8 cellular contexts compared by ENCODE assay signal in the genomic region with DNA sequence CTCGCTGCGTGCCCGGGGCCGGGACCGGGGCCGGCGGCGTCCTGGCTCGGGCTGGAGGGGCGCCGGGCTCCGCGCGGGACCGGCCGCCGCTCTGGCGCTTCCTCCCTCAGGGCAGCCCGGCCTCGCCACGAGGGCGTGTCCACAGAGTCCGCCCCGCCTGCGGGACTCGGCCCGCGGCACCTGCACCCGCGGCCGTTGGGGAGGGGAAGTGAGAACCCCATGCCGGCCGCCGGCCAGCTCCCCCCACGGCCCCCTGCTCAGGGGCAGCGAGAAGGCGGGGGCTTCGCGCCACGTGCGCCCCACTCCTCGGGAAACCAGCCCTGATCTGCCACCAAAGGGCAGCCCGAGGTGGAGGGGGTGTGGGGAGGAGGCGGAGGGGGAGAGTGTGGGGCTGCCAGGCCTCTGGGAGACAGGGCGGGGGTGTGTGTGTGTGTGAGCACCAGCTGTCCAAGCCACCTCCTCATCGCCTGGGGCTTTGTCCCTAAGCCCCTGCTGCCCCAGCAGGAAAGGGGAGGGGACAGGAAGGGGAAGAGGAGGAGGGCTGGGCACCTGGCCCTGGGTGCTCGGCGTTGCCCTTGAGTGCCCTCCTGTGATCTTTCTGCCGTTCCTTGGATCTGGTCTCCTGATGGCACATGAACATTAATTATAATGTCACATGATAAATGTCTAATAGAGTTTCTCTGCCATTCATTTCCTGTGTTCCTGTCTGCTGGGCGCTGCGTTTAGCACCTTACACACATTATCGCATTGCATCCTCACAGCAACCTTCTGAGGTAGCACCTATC.
DNase-seq lines count a peak whose midpoint lies in the region; ATAC-seq and TF ChIP-seq lines count a peak whose summit lies in the region.

A gene with protein sequence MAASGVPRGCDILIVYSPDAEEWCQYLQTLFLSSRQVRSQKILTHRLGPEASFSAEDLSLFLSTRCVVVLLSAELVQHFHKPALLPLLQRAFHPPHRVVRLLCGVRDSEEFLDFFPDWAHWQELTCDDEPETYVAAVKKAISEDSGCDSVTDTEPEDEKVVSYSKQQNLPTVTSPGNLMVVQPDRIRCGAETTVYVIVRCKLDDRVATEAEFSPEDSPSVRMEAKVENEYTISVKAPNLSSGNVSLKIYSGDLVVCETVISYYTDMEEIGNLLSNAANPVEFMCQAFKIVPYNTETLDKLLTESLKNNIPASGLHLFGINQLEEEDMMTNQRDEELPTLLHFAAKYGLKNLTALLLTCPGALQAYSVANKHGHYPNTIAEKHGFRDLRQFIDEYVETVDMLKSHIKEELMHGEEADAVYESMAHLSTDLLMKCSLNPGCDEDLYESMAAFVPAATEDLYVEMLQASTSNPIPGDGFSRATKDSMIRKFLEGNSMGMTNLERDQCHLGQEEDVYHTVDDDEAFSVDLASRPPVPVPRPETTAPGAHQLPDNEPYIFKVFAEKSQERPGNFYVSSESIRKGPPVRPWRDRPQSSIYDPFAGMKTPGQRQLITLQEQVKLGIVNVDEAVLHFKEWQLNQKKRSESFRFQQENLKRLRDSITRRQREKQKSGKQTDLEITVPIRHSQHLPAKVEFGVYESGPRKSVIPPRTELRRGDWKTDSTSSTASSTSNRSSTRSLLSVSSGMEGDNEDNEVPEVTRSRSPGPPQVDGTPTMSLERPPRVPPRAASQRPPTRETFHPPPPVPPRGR (minus strand): TSS at position 93 of the 785 bp plus-strand sequence. CDS start 120 bp downstream, outside the sequence.

- peaks cover 25% of the 10 kb centered on the region for H3F3A ChIP-seq in DOHH2 (ENCODE audit: control insufficient read depth, insufficient read depth)

- TF ChIP-seq CTCF in DOHH2 (IDR thresholded peaks at IDR 0.05; ENCODE audit: low read depth, low read length, poor library complexity, severe bottlenecking) (no peak), LNCaP clone FGC (IDR thresholded peaks at IDR 0.05; ENCODE audit: control insufficient read depth, extremely low read depth, insufficient read depth) (peak; percentile 40), astrocyte of the spinal cord (IDR thresholded peaks at IDR 0.05; ENCODE audit: low read depth, low read length) (no peak)

- peak within 1 kb of the TSS; percentile 98 for H3K27ac ChIP-seq in DOHH2 (ENCODE audit: low read depth, low read length)

- ATAC-seq in GM21737 (IDR thresholded peaks at IDR 0.05; ENCODE audit: unreplicated experiment): peak; percentile 50

- H3K36me3 ChIP-seq in DOHH2 (ENCODE audit: control insufficient read depth, low read length): peaks cover 42% of the 10 kb centered on the region

- H3K9me3 ChIP-seq in DOHH2 (ENCODE audit: control insufficient read depth, insufficient read depth, low read length): no peaks in the 10 kb centered on the region

- peaks cover 3% of the 10 kb centered on the region; the same call in 1 of the 2 replicates for H4K20me1 ChIP-seq in DOHH2 (ENCODE audit: control insufficient read depth, insufficient read depth, low read depth, low read length)

- H3K79me2 ChIP-seq in DOHH2 (ENCODE audit: control insufficient read depth, low read length): peaks cover 52% of the 10 kb centered on the region

- in situ Hi-C loops in astrocyte of the spinal cord (cut with HindIII; ENCODE audit: low sequenced_read_pairs): no loop called here

- DNase-seq in LNCaP clone FGC (ENCODE audit: low read depth) (peak; percentile 40), SKM-1 treated with dmso at 0.1 percent for 144 hours (lab: John Stamatoyannopoulos, UW; ENCODE audit: unreplicated experiment) (peak; percentile 60), astrocyte of the spinal cord (ENCODE audit: low read depth, low spot score) (no peak), kidney glomerular epithelial cell (lab: John Stamatoyannopoulos, UW) (peak; percentile 9), putamen (ENCODE audit: low spot score) (no peak)
- peak; percentile 20 to 37 for DNase-seq in stimulated activated CD4-positive, alpha-beta T cell treated with anti-CD3 and anti-CD28 coated beads, Interleukin-1b, Interleukin-23, amount 100 ng/mL, for 4 hours (ENCODE audit: low read depth in 2 of 2)

- H3K27me3 ChIP-seq in DOHH2 (ENCODE audit: control insufficient read depth, low read length): no peaks in the 10 kb centered on the region

- H3K4me2 ChIP-seq in DOHH2 (ENCODE audit: low read length): peak within 1 kb of the TSS; percentile 97

- peaks cover 74% of the 10 kb centered on the region for H3K4me1 ChIP-seq in DOHH2 (ENCODE audit: control insufficient read depth, low read length)

- H3K4me3 ChIP-seq in DOHH2 (ENCODE audit: low read length) (peak within 1 kb of the TSS; percentile 88), LNCaP clone FGC (ENCODE audit: low read depth, low read length) (peak within 1 kb of the TSS; percentile 56), astrocyte of the spinal cord (ENCODE audit: low read depth, low read length) (peak within 1 kb of the TSS; percentile 30)

- H3K9me2 ChIP-seq in DOHH2 (replicated peaks; ENCODE audit: control insufficient read depth, low read length): no peaks in the 10 kb centered on the region

Comparison
In these comparisons a context has a peak if more than half of its experiments do, and no peak if none do; other contexts are left out.
1. H3K4me3 ChIP-seq: peak in every context shown above with its lines; median percentile 88 in DOHH2; 56 in LNCaP clone FGC; 30 in astrocyte of the spinal cord.
2. DNase-seq: peak in LNCaP clone FGC (single experiment), SKM-1 treated with dmso at 0.1 percent for 144 hours (single experiment), kidney glomerular epithelial cell (single experiment) and stimulated activated CD4-positive, alpha-beta T cell treated with anti-CD3 and anti-CD28 coated beads, Interleukin-1b, Interleukin-23, amount 100 ng/mL, for 4 hours (2 of 2); none in astrocyte of the spinal cord (single experiment) and putamen (single experiment).